8 cellular contexts compared by ENCODE assay signal in genomic region chr19:38619361-38620174, GRCh38. TPM values are rescaled to one million over a fixed set of nuclear protein-coding genes. Genes with fewer than 3 reads are reported as not detected.
DNase-seq lines count a peak whose midpoint lies in the region; ATAC-seq and TF ChIP-seq lines count a peak whose summit lies in the region.

No MANE protein-coding gene starts in this region.

- H4K20me1 ChIP-seq in OCI-LY3 (ENCODE audit: insufficient read depth, low read length), result no peaks in the 10 kb centered on the region

- POLR2A ChIA-PET in CD8-positive, alpha-beta T cell (lab: Charles Lee), result interaction anchor here (0.8 to 3.2 kb wide), 10 partner anchors 15 to 311 kb away, joined by 3 to 19 read pairs (median 6); partner anchors contain the start of genes ACTN4, FAM98C, HNRNPL and PSMD8

- in situ Hi-C loops in ACHN (cut with HindIII; ENCODE audit: low pct_ligation_motif_present, low pct_unique_long_range_greater_than_20kb, low sequenced_read_pairs), result no loop called here

- peaks cover 42% of the 10 kb centered on the region for H3K4me1 Mint-ChIP-seq in CD8-positive, alpha-beta T cell (ENCODE audit: low read depth)
- H3K4me1 Mint-ChIP-seq in endodermal cell, result peaks cover 25% of the 10 kb centered on the region

- WGBS in endodermal cell (ENCODE audit: insufficient coverage in 1 of 2, insufficient read length in 1 of 2), 2 experiments, result 22% methylated on average over 18 to 21 of the region's 21 CpGs

- no peak for DNase-seq in CD8-positive, alpha-beta T cell
- DNase-seq in endodermal cell (peak; percentile 42), cerebellar nuclear complex (lab: John Stamatoyannopoulos, UW) (no peak), pons (ENCODE audit: low spot score) (no peak), ACHN (no peak)

- H3K9ac ChIP-seq in OCI-LY3 (ENCODE audit: low read length) (peak overlapping the region; percentile 79), endodermal cell (ENCODE audit: extremely low read depth, low read length, poor library complexity, severe bottlenecking) (peak overlapping the region; percentile 87)

- peaks cover 31% of the 10 kb centered on the region for H3K4me1 ChIP-seq in CD8-positive, alpha-beta T cell (ENCODE audit: insufficient read depth, low read length)
- H3K4me1 ChIP-seq in OCI-LY3 (ENCODE audit: low read length), result peaks cover 23% of the 10 kb centered on the region
- H3K4me1 ChIP-seq in endodermal cell (ENCODE audit: control insufficient read depth, insufficient read depth, low read length), result peaks cover 3% of the 10 kb centered on the region
- H3K4me1 ChIP-seq in neuron (ENCODE audit: insufficient read depth, low read length), result peaks cover 13% of the 10 kb centered on the region

- peaks cover 51% of the 10 kb centered on the region for H3K79me2 ChIP-seq in OCI-LY3 (ENCODE audit: low read length)

- ATAC-seq in CD8-positive, alpha-beta T cell, result no peak
- ATAC-seq in HG02884 (IDR thresholded peaks at IDR 0.05; ENCODE audit: unreplicated experiment), result no peak

- peaks cover 62% of the 10 kb centered on the region for H3K36me3 Mint-ChIP-seq in CD8-positive, alpha-beta T cell
- peaks cover 34% of the 10 kb centered on the region for H3K36me3 Mint-ChIP-seq in endodermal cell (ENCODE audit: low read depth)

- no peak for TF ChIP-seq CTCF in CD8-positive, alpha-beta T cell (IDR thresholded peaks at IDR 0.05)
- no peak for TF ChIP-seq CTCF in OCI-LY3 (IDR thresholded peaks at IDR 0.05; ENCODE audit: low read depth, low read length)
- no peak for TF ChIP-seq CTCF in endodermal cell (conservative IDR thresholded peaks at IDR 0.05)

- H3K4me3 Mint-ChIP-seq in CD8-positive, alpha-beta T cell, result peak overlapping the region; percentile 99
- peak overlapping the region; percentile 99 for H3K4me3 Mint-ChIP-seq in endodermal cell

- H3K27me3 ChIP-seq in CD8-positive, alpha-beta T cell (ENCODE audit: insufficient read depth, low read length), result no peaks in the 10 kb centered on the region
- no peaks in the 10 kb centered on the region for H3K27me3 ChIP-seq in OCI-LY3 (ENCODE audit: low read depth, low read length)
- no peaks in the 10 kb centered on the region for H3K27me3 ChIP-seq in endodermal cell (ENCODE audit: control insufficient read depth, insufficient read depth, low read length, poor library complexity, severe bottlenecking)
- no peaks in the 10 kb centered on the region for H3K27me3 ChIP-seq in neuron (ENCODE audit: insufficient read depth, low read length)

- no peaks in the 10 kb centered on the region for H3K27me3 Mint-ChIP-seq in CD8-positive, alpha-beta T cell (ENCODE audit: low read depth)
- H3K27me3 Mint-ChIP-seq in endodermal cell (ENCODE audit: insufficient read depth), result no peaks in the 10 kb centered on the region

- intact Hi-C loops in CD8-positive, alpha-beta T cell (cut with DNase I, micrococcal nuclease), result loop anchor here (1.0 to 10.0 kb wide), 15 partner anchors 28 to 771 kb away; partner anchors contain the start of genes ACTN4 (in 2 of the 2), FAM98C (in 2 of the 2), PSMD8 (in 2 of the 2) and ECH1 (in 1 of the 2)

- H3K9me3 ChIP-seq in CD8-positive, alpha-beta T cell (ENCODE audit: low read length), result no peaks in the 10 kb centered on the region
- H3K9me3 ChIP-seq in OCI-LY3 (ENCODE audit: insufficient read depth, low read length) (no peaks in the 10 kb centered on the region), endodermal cell (ENCODE audit: control insufficient read depth, low read length) (no peaks in the 10 kb centered on the region), neuron (ENCODE audit: low read length) (no peaks in the 10 kb centered on the region)

- H3K4me3 ChIP-seq in CD8-positive, alpha-beta T cell (ENCODE audit: low read depth, low read length), result peak overlapping the region; percentile 84
- peak overlapping the region; percentile 85 for H3K4me3 ChIP-seq in OCI-LY3 (ENCODE audit: low read length)
- H3K4me3 ChIP-seq in endodermal cell (ENCODE audit: low read length), result peak overlapping the region; percentile 94
- H3K4me3 ChIP-seq in neuron (ENCODE audit: low read length), result peak overlapping the region; percentile 73

- peak overlapping the region; percentile 35; the same call in 1 of the 2 replicates for H2AFZ ChIP-seq in OCI-LY3 (ENCODE audit: low read depth, low read length)
- no peak overlapping the region for H2AFZ ChIP-seq in neuron (ENCODE audit: low read depth, low read length)

- peaks cover 25% of the 10 kb centered on the region for H3K36me3 ChIP-seq in CD8-positive, alpha-beta T cell (ENCODE audit: insufficient read depth, low read length)
- H3K36me3 ChIP-seq in OCI-LY3 (replicated peaks; ENCODE audit: low read depth, low read length) (peaks cover 32% of the 10 kb centered on the region), endodermal cell (ENCODE audit: control insufficient read depth, insufficient read depth, low read length) (peaks cover 27% of the 10 kb centered on the region), neuron (ENCODE audit: insufficient read depth, low read length) (peaks cover 27% of the 10 kb centered on the region)

- H3K4me2 ChIP-seq in OCI-LY3 (ENCODE audit: low read length), result peak overlapping the region; percentile 97

- no peaks in the 10 kb centered on the region for H3K9me3 Mint-ChIP-seq in CD8-positive, alpha-beta T cell
- H3K9me3 Mint-ChIP-seq in endodermal cell, result no peaks in the 10 kb centered on the region

- peak overlapping the region; percentile 89 for H3K27ac ChIP-seq in CD8-positive, alpha-beta T cell (ENCODE audit: low read depth, low read length)
- peak overlapping the region; percentile 43 for H3K27ac ChIP-seq in OCI-LY3 (ENCODE audit: low read length)
- H3K27ac ChIP-seq in endodermal cell (ENCODE audit: low read depth, low read length), result no peak overlapping the region

- H3K27ac Mint-ChIP-seq in CD8-positive, alpha-beta T cell, result peak overlapping the region; percentile 98
- peak overlapping the region; percentile 98 for H3K27ac Mint-ChIP-seq in endodermal cell

- CTCF ChIA-PET in CD8-positive, alpha-beta T cell (lab: Charles Lee), result interaction anchor here (0.8 to 4.1 kb wide), 9 partner anchors 15 to 104 kb away, joined by 3 to 26 read pairs (median 3); no protein-coding TSS in a partner anchor

RNA-seq across cellular contexts. Expression of gene EIF3K, which starts 0.6 kb away (rescaled TPM):
- total RNA-seq in CD8-positive, alpha-beta T cell, result 100 to 1,000 TPM; 313 to 315 TPM
- total RNA-seq in endodermal cell, result 100 to 1,000 TPM; 303 to 334 TPM
- polyA plus RNA-seq in endodermal cell (2013, experiment 1 of 2), result 248 TPM
- 218 TPM for polyA plus RNA-seq in endodermal cell (2013, experiment 2 of 2)

RNA-seq across cellular contexts. Expression of gene MAP4K1, which starts 1.8 kb away (rescaled TPM):
- 100 to 1,000 TPM; 135 to 151 TPM for total RNA-seq in CD8-positive, alpha-beta T cell
- total RNA-seq in endodermal cell, result 10 to 100 TPM; 12.3 to 17.8 TPM
- polyA plus RNA-seq in endodermal cell (2013, experiment 1 of 2), result 3.8 TPM
- polyA plus RNA-seq in endodermal cell (2013, experiment 2 of 2), result 5.5 TPM

RNA-seq across cellular contexts. Expression of gene ACTN4, which starts 27.9 kb away (rescaled TPM):
- 100 to 1,000 TPM; 110 to 111 TPM for total RNA-seq in CD8-positive, alpha-beta T cell
- total RNA-seq in endodermal cell, result 100 to 1,000 TPM; 378 to 437 TPM
- polyA plus RNA-seq in endodermal cell (2013, experiment 1 of 2), result 322 TPM
- 298 TPM for polyA plus RNA-seq in endodermal cell (2013, experiment 2 of 2)

Comparison
In these comparisons a context has a peak if more than half of its experiments do, and no peak if none do; other contexts are left out.
1. RNA of gene MAP4K1, which starts 1.8 kb away (total RNA-seq): 135 to 151 TPM in CD8-positive, alpha-beta T cell; 12.3 to 17.8 TPM in endodermal cell; every median in the first group is over 4 times any median in the second.
2. Peak in every context shown above with its lines, with median percentiles within 50 percentile points of each other: H3K4me3 ChIP-seq.